18 cellular contexts compared by ENCODE assay signal in genomic region chr5:142499591-142500384, GRCh38.
DNase-seq lines count a peak whose midpoint lies in the region; ATAC-seq, FAIRE-seq and TF ChIP-seq lines count a peak whose summit lies in the region.
"Had no signal": no experiment of that assay in that cellular context is flagged by ENCODE, and none has a peak within 500 bp of the region (broad histone marks: within the 10 kb centered on the region; RNA-seq: fewer than 3 reads in every experiment).

No MANE protein-coding gene starts in this region.

- H3K79me1 ChIP-seq in mesenchymal stem cell (replicated peaks; ENCODE audit: low read length, poor library complexity, severe bottlenecking) (no peaks in the 10 kb centered on the region), trophoblast cell (ENCODE audit: low read length) (no peaks in the 10 kb centered on the region)

- H2AFZ ChIP-seq in astrocyte (ENCODE audit: low read depth, low read length) (no peak overlapping the region), mesenchymal stem cell (ENCODE audit: low read depth, low read length) (no peak overlapping the region), trophoblast cell (ENCODE audit: insufficient read depth, low read length, poor library complexity) (no peak overlapping the region)

- no peak overlapping the region for H3K4me3 Mint-ChIP-seq in astrocyte (ENCODE audit: unreplicated experiment)
- H3K4me3 Mint-ChIP-seq in stimulated activated memory B cell treated with anti-CD40 and anti-IgM and Interleukin-4, amounts not matched to agents 10 μg/mL and 1 μg/mL and 100 μg/mL, for 72 hours, result no peak overlapping the region
- H3K4me3 Mint-ChIP-seq: activated CD4-positive, alpha-beta T cell treated with anti-CD3 and anti-CD28 coated beads for 36 hours; nephron progenitor cell had no signal

- H3K4me1 ChIP-seq in HUES48 (ENCODE audit: control insufficient read depth, insufficient read depth, low read length) (peaks cover 10% of the 10 kb centered on the region; the same call in 1 of the 2 replicates), astrocyte (ENCODE audit: insufficient read depth, low read length) (no peaks in the 10 kb centered on the region), mesenchymal stem cell (ENCODE audit: control insufficient read depth, insufficient read depth, low read depth, low read length) (peaks cover 7% of the 10 kb centered on the region), trophoblast cell (ENCODE audit: control insufficient read depth in 1 of 2, insufficient read depth in 2 of 2, low read length in 2 of 2) (no peaks in the 10 kb centered on the region)

- H3K27ac Mint-ChIP-seq in astrocyte (ENCODE audit: unreplicated experiment), result no peak overlapping the region
- no peak overlapping the region for H3K27ac Mint-ChIP-seq in stimulated activated memory B cell treated with anti-CD40 and anti-IgM and Interleukin-4, amounts not matched to agents 10 μg/mL and 1 μg/mL and 100 μg/mL, for 72 hours
- H3K27ac Mint-ChIP-seq: activated CD4-positive, alpha-beta T cell treated with anti-CD3 and anti-CD28 coated beads for 36 hours; nephron progenitor cell had no signal

- H2BK120ac ChIP-seq in mesenchymal stem cell (ENCODE audit: low read depth, low read length), result no peak overlapping the region
- no peak overlapping the region for H2BK120ac ChIP-seq in trophoblast cell (ENCODE audit: insufficient read depth, low read length, poor library complexity)

- no peaks in the 10 kb centered on the region for H3K9me3 ChIP-seq in HUES48 (ENCODE audit: control insufficient read depth, insufficient read depth, low read length)
- no peaks in the 10 kb centered on the region for H3K9me3 ChIP-seq in astrocyte (ENCODE audit: insufficient read depth, low read depth, low read length)
- H3K9me3 ChIP-seq in mesenchymal stem cell (ENCODE audit: control insufficient read depth, low read length), result no peaks in the 10 kb centered on the region
- H3K9me3 ChIP-seq in trophoblast cell (ENCODE audit: insufficient read depth, low read depth, low read length), result no peaks in the 10 kb centered on the region
- H3K9me3 ChIP-seq: heart right ventricle had no signal

- DNase-seq in COLO668 (lab: John Stamatoyannopoulos, UW; ENCODE audit: unreplicated experiment), result peak; percentile 64
- peak; percentile 30 for DNase-seq in astrocyte (ENCODE audit: low read depth)
- DNase-seq in mesenchymal stem cell, result no peak
- DNase-seq in trophoblast cell, result no peak
- DNase-seq in activated CD4-positive, alpha-beta T cell treated with anti-CD3 and anti-CD28 coated beads, Interleukin-2, amount 50 U/mL, for 1 hour, result no peak
- no peak for DNase-seq in UCSD-AML1 (lab: John Stamatoyannopoulos, UW; ENCODE audit: unreplicated experiment)
- DNase-seq: activated CD4-positive, alpha-beta T cell treated with anti-CD3 and anti-CD28 coated beads for 36 hours; activated T-cell treated with anti-CD3 and anti-CD28 coated beads, Interleukin-2, amount 50 U/mL, for 1 hour; GOT3; heart right ventricle; KBM-7; NCI-H1105 treated with DMSO at 0.1 percent for 48 hours; nephron progenitor cell; stimulated activated naive CD4-positive, alpha-beta T cell treated with Interleukin-2 at 50 U/mL for 16 hours had no signal

- no peak for ATAC-seq in stimulated activated memory B cell treated with anti-CD40 and anti-IgM and Interleukin-4, amounts not matched to agents 10 μg/mL and 1 μg/mL and 100 μg/mL, for 72 hours
- ATAC-seq: activated CD4-positive, alpha-beta T cell treated with anti-CD3 and anti-CD28 coated beads for 36 hours had no signal

- H3K4ac ChIP-seq in mesenchymal stem cell (ENCODE audit: low read depth in 1 of 2, low read length in 2 of 2) (peak overlapping the region in 1 of 2 experiments; percentile 7), trophoblast cell (ENCODE audit: low read depth, low read length) (no peak overlapping the region)

- H3K79me2 ChIP-seq in astrocyte (ENCODE audit: insufficient read depth, low read length), result no peaks in the 10 kb centered on the region
- H3K79me2 ChIP-seq in trophoblast cell (ENCODE audit: control insufficient read depth, insufficient read depth, low read length, poor library complexity), result no peaks in the 10 kb centered on the region

- H3K4me2 ChIP-seq in astrocyte (ENCODE audit: low read length) (no peak overlapping the region), mesenchymal stem cell (ENCODE audit: low read length, poor library complexity, severe bottlenecking) (no peak overlapping the region), trophoblast cell (ENCODE audit: low read length) (no peak overlapping the region)

- H3K9ac ChIP-seq in HUES48 (ENCODE audit: low read depth, low read length), result no peak overlapping the region
- H3K9ac ChIP-seq in astrocyte (ENCODE audit: low read length), result no peak overlapping the region
- no peak overlapping the region for H3K9ac ChIP-seq in mesenchymal stem cell (ENCODE audit: low read length)
- no peak overlapping the region for H3K9ac ChIP-seq in trophoblast cell (ENCODE audit: low read length)

- H3K27me3 ChIP-seq in HUES48 (ENCODE audit: control insufficient read depth, insufficient read depth, low read length), result no peaks in the 10 kb centered on the region
- H3K27me3 ChIP-seq in astrocyte (ENCODE audit: insufficient read depth, low read length), result no peaks in the 10 kb centered on the region
- H3K27me3 ChIP-seq in mesenchymal stem cell (ENCODE audit: control insufficient read depth in 1 of 2, insufficient read depth in 1 of 2, low read length in 2 of 2), result no peaks in the 10 kb centered on the region
- H3K27me3 ChIP-seq in trophoblast cell (ENCODE audit: insufficient read depth, low read length), result no peaks in the 10 kb centered on the region
- H3K27me3 ChIP-seq: heart right ventricle had no signal

- H4K20me1 ChIP-seq in astrocyte (ENCODE audit: insufficient read depth, low read length), result no peaks in the 10 kb centered on the region

- H3K36me3 ChIP-seq in HUES48 (ENCODE audit: control insufficient read depth, insufficient read depth, low read length) (no peaks in the 10 kb centered on the region), astrocyte (ENCODE audit: insufficient read depth, low read length) (no peaks in the 10 kb centered on the region), mesenchymal stem cell (ENCODE audit: control insufficient read depth in 1 of 2, insufficient read depth in 2 of 2, low read depth in 1 of 2, low read length in 2 of 2) (no peaks in the 10 kb centered on the region), trophoblast cell (ENCODE audit: control insufficient read depth in 1 of 2, insufficient read depth in 2 of 2, low read length in 2 of 2) (no peaks in the 10 kb centered on the region)
- H3K36me3 ChIP-seq: heart right ventricle had no signal

- H4K12ac ChIP-seq in trophoblast cell (ENCODE audit: low read depth, low read length), result no peak overlapping the region

- H3K23ac ChIP-seq in mesenchymal stem cell (ENCODE audit: low read length in 2 of 2) (no peak overlapping the region), trophoblast cell (ENCODE audit: low read length) (no peak overlapping the region)

- H2AK5ac ChIP-seq in mesenchymal stem cell (ENCODE audit: low read length, severe bottlenecking) (peak overlapping the region; percentile 53), trophoblast cell (ENCODE audit: low read length) (no peak overlapping the region)

- peaks cover 3% of the 10 kb centered on the region for H3K9me3 Mint-ChIP-seq in astrocyte (ENCODE audit: unreplicated experiment)
- peaks cover 4% of the 10 kb centered on the region for H3K9me3 Mint-ChIP-seq in stimulated activated memory B cell treated with anti-CD40 and anti-IgM and Interleukin-4, amounts not matched to agents 10 μg/mL and 1 μg/mL and 100 μg/mL, for 72 hours
- H3K9me3 Mint-ChIP-seq: nephron progenitor cell had no signal

- no peak for TF ChIP-seq CTCF in astrocyte (IDR thresholded peaks at IDR 0.05; ENCODE audit: insufficient read depth, low read depth, low read length)

- peaks cover 9% of the 10 kb centered on the region for H3K4me1 Mint-ChIP-seq in astrocyte (ENCODE audit: low read depth, unreplicated experiment)
- H3K4me1 Mint-ChIP-seq in stimulated activated memory B cell treated with anti-CD40 and anti-IgM and Interleukin-4, amounts not matched to agents 10 μg/mL and 1 μg/mL and 100 μg/mL, for 72 hours, result no peaks in the 10 kb centered on the region

- H3K18ac ChIP-seq in mesenchymal stem cell (ENCODE audit: low read depth in 1 of 2, low read length in 2 of 2) (no peak overlapping the region), trophoblast cell (ENCODE audit: low read length) (no peak overlapping the region)

- FAIRE-seq in astrocyte (lab: Jason Lieb, UNC), result no peak
- FAIRE-seq: D721Med had no signal

- 88% methylated on average over 6 of the region's 7 CpGs for WGBS in mesenchymal stem cell
- no CpG with 5 or more reads among the region's 7 CpGs for WGBS in trophoblast cell (ENCODE audit: extremely low coverage, insufficient coverage, insufficient read length)

- H3K27me3 Mint-ChIP-seq in astrocyte (ENCODE audit: low read depth, unreplicated experiment), result no peaks in the 10 kb centered on the region
- peaks cover 27% of the 10 kb centered on the region for H3K27me3 Mint-ChIP-seq in stimulated activated memory B cell treated with anti-CD40 and anti-IgM and Interleukin-4, amounts not matched to agents 10 μg/mL and 1 μg/mL and 100 μg/mL, for 72 hours
- H3K27me3 Mint-ChIP-seq: activated CD4-positive, alpha-beta T cell treated with anti-CD3 and anti-CD28 coated beads for 36 hours had no signal

- H3K14ac ChIP-seq in mesenchymal stem cell (ENCODE audit: low read length in 2 of 2) (no peak overlapping the region), trophoblast cell (ENCODE audit: low read length) (no peak overlapping the region)

- no peak overlapping the region for H2BK15ac ChIP-seq in mesenchymal stem cell (ENCODE audit: low read depth, poor library complexity, severe bottlenecking)

- H4K8ac ChIP-seq in mesenchymal stem cell (ENCODE audit: low read length) (no peak overlapping the region), trophoblast cell (ENCODE audit: low read depth, low read length) (no peak overlapping the region)

- H2BK12ac ChIP-seq in mesenchymal stem cell (ENCODE audit: low read length in 2 of 2), result no peak overlapping the region
- H2BK12ac ChIP-seq in trophoblast cell (ENCODE audit: low read length), result no peak overlapping the region

- H2BK5ac ChIP-seq in mesenchymal stem cell (ENCODE audit: low read depth, low read length, poor library complexity, severe bottlenecking) (no peak overlapping the region), trophoblast cell (ENCODE audit: low read depth, low read length, poor library complexity) (no peak overlapping the region)

- no peaks in the 10 kb centered on the region for H3K36me3 Mint-ChIP-seq in astrocyte (ENCODE audit: low read depth, unreplicated experiment)
- H3K36me3 Mint-ChIP-seq in stimulated activated memory B cell treated with anti-CD40 and anti-IgM and Interleukin-4, amounts not matched to agents 10 μg/mL and 1 μg/mL and 100 μg/mL, for 72 hours, result no peaks in the 10 kb centered on the region

- no peak overlapping the region for H3K4me3 ChIP-seq in HUES48 (ENCODE audit: low read depth, low read length)
- no peak overlapping the region for H3K4me3 ChIP-seq in astrocyte (ENCODE audit: insufficient read depth, low read depth, low read length)
- no peak overlapping the region for H3K4me3 ChIP-seq in mesenchymal stem cell (ENCODE audit: insufficient read depth in 1 of 2, low read depth in 1 of 2, low read length in 2 of 2)
- H3K4me3 ChIP-seq in trophoblast cell (ENCODE audit: low read depth, low read length), result no peak overlapping the region
- H3K4me3 ChIP-seq: heart right ventricle had no signal

- H3K27ac ChIP-seq in HUES48 (ENCODE audit: low read depth, low read length) (peak overlapping the region; percentile 9), astrocyte (ENCODE audit: low read depth, low read length) (no peak overlapping the region), mesenchymal stem cell (ENCODE audit: low read length, poor library complexity, severe bottlenecking) (peak overlapping the region; percentile 85), trophoblast cell (ENCODE audit: low read depth, low read length) (no peak overlapping the region)
- H3K27ac ChIP-seq: heart right ventricle, RWPE1 had no signal

- H4K91ac ChIP-seq in mesenchymal stem cell (ENCODE audit: low read length) (no peak overlapping the region), trophoblast cell (ENCODE audit: low read depth, low read length) (no peak overlapping the region)

Comparison
In these comparisons a context has a peak if more than half of its experiments do, and no peak if none do; other contexts are left out.
1. DNase-seq: peak in COLO668 (single experiment) and astrocyte (single experiment); none in mesenchymal stem cell (single experiment), trophoblast cell (0 of 2), activated CD4-positive, alpha-beta T cell treated with anti-CD3 and anti-CD28 coated beads, Interleukin-2, amount 50 U/mL, for 1 hour (single experiment) and UCSD-AML1 (single experiment).
2. H3K27ac ChIP-seq: peak in HUES48 (single experiment) and mesenchymal stem cell (single experiment); none in astrocyte (single experiment) and trophoblast cell (single experiment).